ENCODE assay signal across 8 cellular contexts in genomic region chr7:23469150-23469960, GRCh38. TPM values are rescaled to one million over a fixed set of nuclear protein-coding genes. Genes with fewer than 3 reads are reported as not detected.
DNase-seq lines count a peak whose midpoint lies in the region; ATAC-seq lines count a peak whose summit lies in the region.

No MANE protein-coding gene starts in this region.

- peaks cover 69% of the 10 kb centered on the region for H3K27me3 Mint-ChIP-seq in T-helper 1 cell treated with Interleukin-12 subunit alpha and Interleukin-12 subunit beta and Interleukin-4 antibody, amounts not matched to agents 30 μg/mL and 1 μg/mL, for 36 hours (ENCODE audit: low read depth)
- peaks cover 63 to 75% (median 68%) of the 10 kb centered on the region in 5 donors for H3K27me3 Mint-ChIP-seq in naive thymus-derived CD4-positive, alpha-beta T cell

- no peaks in the 10 kb centered on the region for H3K9me3 ChIP-seq in naive thymus-derived CD4-positive, alpha-beta T cell (ENCODE audit: control insufficient read depth in 2 of 3, low read length in 3 of 3)

- peak; percentile 55 for ATAC-seq in naive thymus-derived CD4-positive, alpha-beta T cell
- ATAC-seq in GM19452 (IDR thresholded peaks at IDR 0.05; ENCODE audit: unreplicated experiment) (no peak), GM21390 (IDR thresholded peaks at IDR 0.05; ENCODE audit: unreplicated experiment) (no peak)

- H3K9me3 Mint-ChIP-seq in T-helper 1 cell treated with Interleukin-12 subunit alpha and Interleukin-12 subunit beta and Interleukin-4 antibody, amounts not matched to agents 30 μg/mL and 1 μg/mL, for 36 hours, result no peaks in the 10 kb centered on the region
- peaks cover 0 to 20% (median 6%) of the 10 kb centered on the region in 11 donors for H3K9me3 Mint-ChIP-seq in naive thymus-derived CD4-positive, alpha-beta T cell

- POLR2A ChIA-PET in naive thymus-derived CD4-positive, alpha-beta T cell (lab: Charles Lee), result no interaction called here

- CTCF ChIA-PET in naive thymus-derived CD4-positive, alpha-beta T cell (lab: Charles Lee), result no interaction called here

- H3K27ac ChIP-seq in naive thymus-derived CD4-positive, alpha-beta T cell (ENCODE audit: low read depth, low read length), result no peak overlapping the region

- H3K4me1 Mint-ChIP-seq in T-helper 1 cell treated with Interleukin-12 subunit alpha and Interleukin-12 subunit beta and Interleukin-4 antibody, amounts not matched to agents 30 μg/mL and 1 μg/mL, for 36 hours (ENCODE audit: low read depth), result peaks cover 33% of the 10 kb centered on the region
- peaks cover 16 to 40% (median 36%) of the 10 kb centered on the region in 7 donors for H3K4me1 Mint-ChIP-seq in naive thymus-derived CD4-positive, alpha-beta T cell

- peaks cover 5% of the 10 kb centered on the region for H3K36me3 Mint-ChIP-seq in T-helper 1 cell treated with Interleukin-12 subunit alpha and Interleukin-12 subunit beta and Interleukin-4 antibody, amounts not matched to agents 30 μg/mL and 1 μg/mL, for 36 hours (ENCODE audit: low read depth)
- H3K36me3 Mint-ChIP-seq in naive thymus-derived CD4-positive, alpha-beta T cell, result peaks cover 0 to 4% (median 3%) of the 10 kb centered on the region in 5 donors

- H3K36me3 ChIP-seq in H7 (replicated peaks; ENCODE audit: control insufficient read depth, insufficient read depth, low read length), result no peaks in the 10 kb centered on the region
- no peaks in the 10 kb centered on the region for H3K36me3 ChIP-seq in naive thymus-derived CD4-positive, alpha-beta T cell (ENCODE audit: control insufficient read depth in 2 of 3, insufficient read depth in 3 of 3, low read length in 3 of 3)

- intact Hi-C loops in naive thymus-derived CD4-positive, alpha-beta T cell (cut with micrococcal nuclease), result no loop called here

- DNase-seq in COR-L47 (lab: John Stamatoyannopoulos, UW) (peak; percentile 22), H7 (peak; percentile 63), NK-92 (lab: John Stamatoyannopoulos, UW; ENCODE audit: unreplicated experiment) (no peak)
- DNase-seq in effector CD4-positive, alpha-beta T cell, result peak; percentile 18
- peak in 6 of 9 donors; percentile 31 to 56 (median 42) for DNase-seq in naive thymus-derived CD4-positive, alpha-beta T cell

- peaks cover 26 to 38% of the 10 kb centered on the region in 2 donors for H3K4me1 ChIP-seq in naive thymus-derived CD4-positive, alpha-beta T cell (ENCODE audit: control insufficient read depth in 2 of 2, insufficient read depth in 2 of 2, low read length in 2 of 2)

- peak overlapping the region; percentile 98 for H3K4me3 ChIP-seq in H7 (ENCODE audit: insufficient read depth, low read depth, low read length)
- H3K4me3 ChIP-seq in naive thymus-derived CD4-positive, alpha-beta T cell (ENCODE audit: low read length), result peak overlapping the region; percentile 15

- peak overlapping the region; percentile 92 for H3K4me3 Mint-ChIP-seq in T-helper 1 cell treated with Interleukin-12 subunit alpha and Interleukin-12 subunit beta and Interleukin-4 antibody, amounts not matched to agents 30 μg/mL and 1 μg/mL, for 36 hours
- H3K4me3 Mint-ChIP-seq in naive thymus-derived CD4-positive, alpha-beta T cell, result peak overlapping the region in 8 of 10 donors; percentile 39 to 86 (median 80)

- H3K27ac Mint-ChIP-seq in T-helper 1 cell treated with Interleukin-12 subunit alpha and Interleukin-12 subunit beta and Interleukin-4 antibody, amounts not matched to agents 30 μg/mL and 1 μg/mL, for 36 hours, result no peak overlapping the region
- peak overlapping the region in 3 of 9 donors; percentile 52 to 76 (median 67) for H3K27ac Mint-ChIP-seq in naive thymus-derived CD4-positive, alpha-beta T cell

- H3K27me3 ChIP-seq in H7 (ENCODE audit: control insufficient read depth, insufficient read depth, low read length), result no peaks in the 10 kb centered on the region
- peaks cover 46 to 56% of the 10 kb centered on the region in 2 donors for H3K27me3 ChIP-seq in naive thymus-derived CD4-positive, alpha-beta T cell (ENCODE audit: control insufficient read depth in 2 of 2, insufficient read depth in 2 of 2, low read length in 2 of 2)

RNA-seq across cellular contexts. Expression of gene IGF2BP3, which starts 0.9 kb away (rescaled TPM):
- total RNA-seq in H7 (2014; rRNA removed; shearing (Covaris generic)), result 75.6 and 108 TPM in 2 replicates
- 1 to 10 TPM in 3 of 5 experiments, under 1 TPM in 2; 0.13 to 1.8 (median 1.2) TPM for total RNA-seq in naive thymus-derived CD4-positive, alpha-beta T cell
- under 1 TPM in 1 of 2 donors, not detected in 1; 0.35 TPM for polyA plus RNA-seq in naive thymus-derived CD4-positive, alpha-beta T cell

Comparison
In these comparisons a context has a peak if more than half of its experiments do, and no peak if none do; other contexts are left out.
1. RNA of gene IGF2BP3, which starts 0.9 kb away (total RNA-seq): 75.6 to 108 TPM in H7; 0.13 to 1.8 TPM in naive thymus-derived CD4-positive, alpha-beta T cell; every median in the first group is over 10 times any median in the second.